ENCODE assay signal across 1 cellular context in genomic region chr11:655036-655726, GRCh38.
A peak's percentile ranks its signal among the peaks of the same experiment; 100 is the strongest.
TF ChIP-seq lines count a peak whose summit lies in the region.

No MANE protein-coding gene starts in this region.

TF ChIP-seq in HepG2, 621 proteins besides CTCF, POLR2A, EP300 and RAD21 (continued from another document and continues in another):
- TF ChIP-seq THRA (CRISPR knock-in tag; IDR thresholded peaks at IDR 0.05; ENCODE audit: borderline replicate concordance), result no peak
- TF ChIP-seq ZNF768 (CRISPR knock-in tag; IDR thresholded peaks at IDR 0.05), result peak; percentile 9; the same call in 1 of the 2 replicates
- no peak for TF ChIP-seq ZSCAN22 (CRISPR knock-in tag; IDR thresholded peaks at IDR 0.05)
- TF ChIP-seq ZNF264 (CRISPR knock-in tag; IDR thresholded peaks at IDR 0.05), result no peak
- no peak for TF ChIP-seq SNRNP70 (IDR thresholded peaks at IDR 0.05; ENCODE audit: low read depth, low read length)
- TF ChIP-seq TFDP1 (CRISPR knock-in tag; IDR thresholded peaks at IDR 0.05; ENCODE audit: borderline replicate concordance), result no peak
- TF ChIP-seq TOE1 (CRISPR knock-in tag; IDR thresholded peaks at IDR 0.05), result no peak
- no peak for TF ChIP-seq RARG (CRISPR knock-in tag; IDR thresholded peaks at IDR 0.05; ENCODE audit: low read depth)
- TF ChIP-seq ZNF672 (CRISPR knock-in tag; IDR thresholded peaks at IDR 0.05), result no peak
- TF ChIP-seq ZNF883 (CRISPR knock-in tag; IDR thresholded peaks at IDR 0.05; ENCODE audit: not compliant biosample characterization), result no peak
- 0 out of 2 replicates have a peak, but pooled peaks have one; percentile 62 for TF ChIP-seq ZBTB7B (CRISPR knock-in tag; IDR thresholded peaks at IDR 0.05)
- no peak for TF ChIP-seq TMF1 (CRISPR knock-in tag; IDR thresholded peaks at IDR 0.05; ENCODE audit: low read depth)
- peak; percentile 48; the same call in 1 of the 2 replicates for TF ChIP-seq NCOR1 (IDR thresholded peaks at IDR 0.05; ENCODE audit: borderline replicate concordance, low read length)
- peak; percentile 39 for TF ChIP-seq ARID5B (CRISPR knock-in tag; IDR thresholded peaks at IDR 0.05)
- TF ChIP-seq CENPBD1 (CRISPR knock-in tag; IDR thresholded peaks at IDR 0.05; ENCODE audit: borderline replicate concordance, low read depth), result no peak
- TF ChIP-seq ZNF253 (CRISPR knock-in tag; IDR thresholded peaks at IDR 0.05; ENCODE audit: borderline replicate concordance), result no peak
- TF ChIP-seq ZBTB8A (CRISPR knock-in tag; IDR thresholded peaks at IDR 0.05; ENCODE audit: borderline replicate concordance, low read depth), result no peak
- TF ChIP-seq POLR2AphosphoS2 (IDR thresholded peaks at IDR 0.05; ENCODE audit: low read depth, low read length), result no peak
- no peak for TF ChIP-seq CREB1 (IDR thresholded peaks at IDR 0.05)
- no peak for TF ChIP-seq CREB1 (CRISPR knock-in tag; IDR thresholded peaks at IDR 0.05)
- TF ChIP-seq, protein P1, sequence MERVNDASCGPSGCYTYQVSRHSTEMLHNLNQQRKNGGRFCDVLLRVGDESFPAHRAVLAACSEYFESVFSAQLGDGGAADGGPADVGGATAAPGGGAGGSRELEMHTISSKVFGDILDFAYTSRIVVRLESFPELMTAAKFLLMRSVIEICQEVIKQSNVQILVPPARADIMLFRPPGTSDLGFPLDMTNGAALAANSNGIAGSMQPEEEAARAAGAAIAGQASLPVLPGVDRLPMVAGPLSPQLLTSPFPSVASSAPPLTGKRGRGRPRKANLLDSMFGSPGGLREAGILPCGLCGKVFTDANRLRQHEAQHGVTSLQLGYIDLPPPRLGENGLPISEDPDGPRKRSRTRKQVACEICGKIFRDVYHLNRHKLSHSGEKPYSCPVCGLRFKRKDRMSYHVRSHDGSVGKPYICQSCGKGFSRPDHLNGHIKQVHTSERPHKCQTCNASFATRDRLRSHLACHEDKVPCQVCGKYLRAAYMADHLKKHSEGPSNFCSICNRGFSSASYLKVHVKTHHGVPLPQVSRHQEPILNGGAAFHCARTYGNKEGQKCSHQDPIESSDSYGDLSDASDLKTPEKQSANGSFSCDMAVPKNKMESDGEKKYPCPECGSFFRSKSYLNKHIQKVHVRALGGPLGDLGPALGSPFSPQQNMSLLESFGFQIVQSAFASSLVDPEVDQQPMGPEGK (CRISPR knock-in tag; IDR thresholded peaks at IDR 0.05), result peak; percentile 40
- no peak for TF ChIP-seq LCORL (IDR thresholded peaks at IDR 0.05)
- 0 out of 2 replicates have a peak, but pooled peaks have one; percentile 38 for TF ChIP-seq LCORL (CRISPR knock-in tag; IDR thresholded peaks at IDR 0.05)
- TF ChIP-seq TARDBP (CRISPR knock-in tag; IDR thresholded peaks at IDR 0.05), result no peak
- no peak for TF ChIP-seq FOXP1 (IDR thresholded peaks at IDR 0.05)
- no peak for TF ChIP-seq FOXP1 (CRISPR knock-in tag; IDR thresholded peaks at IDR 0.05)
- TF ChIP-seq HOXA3 (CRISPR knock-in tag; IDR thresholded peaks at IDR 0.05), result peak; percentile 60; the same call in 1 of the 2 replicates
- no peak for TF ChIP-seq ZNF790 (CRISPR knock-in tag; IDR thresholded peaks at IDR 0.05; ENCODE audit: borderline replicate concordance)
- TF ChIP-seq ZNF879 (CRISPR knock-in tag; IDR thresholded peaks at IDR 0.05), result no peak
- TF ChIP-seq SOX5 (CRISPR knock-in tag; IDR thresholded peaks at IDR 0.05; ENCODE audit: borderline replicate concordance), result peak; percentile 32; the same call in 1 of the 2 replicates
- TF ChIP-seq ESRRA (CRISPR knock-in tag; IDR thresholded peaks at IDR 0.05; ENCODE audit: low read depth), result 0 out of 2 replicates have a peak, but pooled peaks have one; percentile 22
- TF ChIP-seq ZNF350 (CRISPR knock-in tag; IDR thresholded peaks at IDR 0.05; ENCODE audit: borderline replicate concordance, low read depth), result no peak
- TF ChIP-seq DNMT3B (CRISPR knock-in tag; conservative IDR thresholded peaks at IDR 0.05), result no peak
- TF ChIP-seq FOXJ3 (CRISPR knock-in tag; IDR thresholded peaks at IDR 0.05; ENCODE audit: borderline replicate concordance), result peak; percentile 14; the same call in 1 of the 2 replicates
- TF ChIP-seq SP1 (IDR thresholded peaks at IDR 0.05), result no peak
- no peak for TF ChIP-seq SP1 (CRISPR knock-in tag; IDR thresholded peaks at IDR 0.05)
- TF ChIP-seq ZNF816 (CRISPR knock-in tag; IDR thresholded peaks at IDR 0.05; ENCODE audit: borderline replicate concordance), result no peak
- TF ChIP-seq MXI1 (IDR thresholded peaks at IDR 0.05; ENCODE audit: borderline replicate concordance, low read depth, low read length), result peak; percentile 72; the same call in 1 of the 3 replicates
- TF ChIP-seq, protein P2, sequence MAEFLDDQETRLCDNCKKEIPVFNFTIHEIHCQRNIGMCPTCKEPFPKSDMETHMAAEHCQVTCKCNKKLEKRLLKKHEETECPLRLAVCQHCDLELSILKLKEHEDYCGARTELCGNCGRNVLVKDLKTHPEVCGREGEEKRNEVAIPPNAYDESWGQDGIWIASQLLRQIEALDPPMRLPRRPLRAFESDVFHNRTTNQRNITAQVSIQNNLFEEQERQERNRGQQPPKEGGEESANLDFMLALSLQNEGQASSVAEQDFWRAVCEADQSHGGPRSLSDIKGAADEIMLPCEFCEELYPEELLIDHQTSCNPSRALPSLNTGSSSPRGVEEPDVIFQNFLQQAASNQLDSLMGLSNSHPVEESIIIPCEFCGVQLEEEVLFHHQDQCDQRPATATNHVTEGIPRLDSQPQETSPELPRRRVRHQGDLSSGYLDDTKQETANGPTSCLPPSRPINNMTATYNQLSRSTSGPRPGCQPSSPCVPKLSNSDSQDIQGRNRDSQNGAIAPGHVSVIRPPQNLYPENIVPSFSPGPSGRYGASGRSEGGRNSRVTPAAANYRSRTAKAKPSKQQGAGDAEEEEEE (CRISPR knock-in tag; IDR thresholded peaks at IDR 0.05; ENCODE audit: borderline replicate concordance), result no peak
- no peak for TF ChIP-seq NFRKB (IDR thresholded peaks at IDR 0.05)
- TF ChIP-seq GTF3A (CRISPR knock-in tag; conservative IDR thresholded peaks at IDR 0.05), result no peak
- no peak for TF ChIP-seq ZNF335 (CRISPR knock-in tag; IDR thresholded peaks at IDR 0.05)
- TF ChIP-seq, protein P3, sequence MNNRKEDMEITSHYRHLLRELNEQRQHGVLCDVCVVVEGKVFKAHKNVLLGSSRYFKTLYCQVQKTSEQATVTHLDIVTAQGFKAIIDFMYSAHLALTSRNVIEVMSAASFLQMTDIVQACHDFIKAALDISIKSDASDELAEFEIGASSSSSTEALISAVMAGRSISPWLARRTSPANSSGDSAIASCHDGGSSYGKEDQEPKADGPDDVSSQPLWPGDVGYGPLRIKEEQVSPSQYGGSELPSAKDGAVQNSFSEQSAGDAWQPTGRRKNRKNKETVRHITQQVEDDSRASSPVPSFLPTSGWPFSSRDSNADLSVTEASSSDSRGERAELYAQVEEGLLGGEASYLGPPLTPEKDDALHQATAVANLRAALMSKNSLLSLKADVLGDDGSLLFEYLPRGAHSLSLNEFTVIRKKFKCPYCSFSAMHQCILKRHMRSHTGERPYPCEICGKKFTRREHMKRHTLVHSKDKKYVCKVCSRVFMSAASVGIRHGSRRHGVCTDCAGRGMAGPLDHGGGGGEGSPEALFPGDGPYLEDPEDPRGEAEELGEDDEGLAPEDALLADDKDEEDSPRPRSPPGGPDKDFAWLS (CRISPR knock-in tag; IDR thresholded peaks at IDR 0.05; ENCODE audit: borderline replicate concordance), result no peak
- TF ChIP-seq HBP1 (CRISPR knock-in tag; IDR thresholded peaks at IDR 0.05; ENCODE audit: low read depth), result no peak
- TF ChIP-seq ZNF550 (CRISPR knock-in tag; IDR thresholded peaks at IDR 0.05; ENCODE audit: borderline replicate concordance), result no peak
- TF ChIP-seq ATF7-NPFF (CRISPR knock-in tag; IDR thresholded peaks at IDR 0.05; ENCODE audit: low read depth), result no peak
- TF ChIP-seq, protein P4, sequence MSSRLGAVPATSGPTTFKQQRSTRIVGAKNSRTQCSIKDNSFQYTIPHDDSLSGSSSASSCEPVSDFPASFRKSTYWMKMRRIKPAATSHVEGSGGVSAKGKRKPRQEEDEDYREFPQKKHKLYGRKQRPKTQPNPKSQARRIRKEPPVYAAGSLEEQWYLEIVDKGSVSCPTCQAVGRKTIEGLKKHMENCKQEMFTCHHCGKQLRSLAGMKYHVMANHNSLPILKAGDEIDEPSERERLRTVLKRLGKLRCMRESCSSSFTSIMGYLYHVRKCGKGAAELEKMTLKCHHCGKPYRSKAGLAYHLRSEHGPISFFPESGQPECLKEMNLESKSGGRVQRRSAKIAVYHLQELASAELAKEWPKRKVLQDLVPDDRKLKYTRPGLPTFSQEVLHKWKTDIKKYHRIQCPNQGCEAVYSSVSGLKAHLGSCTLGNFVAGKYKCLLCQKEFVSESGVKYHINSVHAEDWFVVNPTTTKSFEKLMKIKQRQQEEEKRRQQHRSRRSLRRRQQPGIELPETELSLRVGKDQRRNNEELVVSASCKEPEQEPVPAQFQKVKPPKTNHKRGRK (CRISPR knock-in tag; IDR thresholded peaks at IDR 0.05), result no peak
- peak; percentile 45 for TF ChIP-seq ASH2L (IDR thresholded peaks at IDR 0.05; ENCODE audit: insufficient read length, low read depth, low read length)
- no peak for TF ChIP-seq BATF2 (CRISPR knock-in tag; IDR thresholded peaks at IDR 0.05)
- TF ChIP-seq ZNF441 (CRISPR knock-in tag; IDR thresholded peaks at IDR 0.05; ENCODE audit: borderline replicate concordance), result no peak
- no peak for TF ChIP-seq NR1H2 (CRISPR knock-in tag; IDR thresholded peaks at IDR 0.05; ENCODE audit: borderline replicate concordance, low read depth)
- TF ChIP-seq NFKB2 (CRISPR knock-in tag; IDR thresholded peaks at IDR 0.05; ENCODE audit: borderline replicate concordance), result no peak
- TF ChIP-seq ZNF597 (CRISPR knock-in tag; IDR thresholded peaks at IDR 0.05), result no peak
